ENCODE assay signal across 12 cellular contexts in genomic region chr4:152956650-152957436, GRCh38. TPM values are rescaled to one million over a fixed set of nuclear protein-coding genes. Genes with fewer than 3 reads are reported as not detected.
A peak's percentile ranks its signal among the peaks of the same experiment; 100 is the strongest.
DNase-seq lines count a peak whose midpoint lies in the region; ATAC-seq and TF ChIP-seq lines count a peak whose summit lies in the region.
"Had no signal": no experiment of that assay in that cellular context is flagged by ENCODE, and none has a peak within 500 bp of the region (broad histone marks: within the 10 kb centered on the region; RNA-seq: fewer than 3 reads in every experiment).

No MANE protein-coding gene starts in this region.

- H3K36me3 Mint-ChIP-seq in Caco-2 (ENCODE audit: insufficient read depth, unreplicated experiment), result no peaks in the 10 kb centered on the region
- peaks cover 3% of the 10 kb centered on the region for H3K36me3 Mint-ChIP-seq in neural progenitor cell
- no peaks in the 10 kb centered on the region for H3K36me3 Mint-ChIP-seq in activated CD4-positive, alpha-beta memory T cell treated with anti-CD3 and anti-CD28 coated beads for 36 hours
- H3K36me3 Mint-ChIP-seq: activated naive CD8-positive, alpha-beta T cell treated with anti-CD3 and anti-CD28 coated beads, Interleukin-2, amount 10 ng/mL, durations not matched to agents 7 days and 5 days had no signal

- peaks cover 16% of the 10 kb centered on the region for H3K4me1 ChIP-seq in Caco-2
- H3K4me1 ChIP-seq in gastroesophageal sphincter, result peaks cover 0 to 23% (median 8%) of the 10 kb centered on the region in 3 donors
- peaks cover 2% of the 10 kb centered on the region for H3K4me1 ChIP-seq in neural progenitor cell

- H3K36me3 ChIP-seq in Caco-2 (ENCODE audit: control insufficient read depth, insufficient read depth, low read length), result no peaks in the 10 kb centered on the region
- peaks cover 0 to 6% of the 10 kb centered on the region in 2 donors for H3K36me3 ChIP-seq in gastroesophageal sphincter
- no peaks in the 10 kb centered on the region for H3K36me3 ChIP-seq in neural progenitor cell

- no peak for TF ChIP-seq EP300 in gastroesophageal sphincter (IDR thresholded peaks at IDR 0.05)

- intact Hi-C loops in Caco-2 (cut with micrococcal nuclease; ENCODE audit: unreplicated experiment), result no loop called here
- intact Hi-C loops in activated CD4-positive, alpha-beta memory T cell treated with anti-CD3 and anti-CD28 coated beads for 36 hours (cut with micrococcal nuclease), result no loop called here

- no peaks in the 10 kb centered on the region for H3K79me2 ChIP-seq in neural progenitor cell (ENCODE audit: low read depth)

- CTCF ChIA-PET in Caco-2 (lab: Charles Lee), result interaction anchor here (1.3 kb wide), 1 partner anchor 171 kb away, joined by 3 read pairs; no protein-coding TSS in a partner anchor
- CTCF ChIA-PET in activated CD4-positive, alpha-beta memory T cell treated with anti-CD3 and anti-CD28 coated beads for 36 hours (lab: Charles Lee), result no interaction called here

- no peak overlapping the region for H3K4me3 ChIP-seq in Caco-2 (ENCODE audit: low read depth, low read length)
- no peak overlapping the region for H3K4me3 ChIP-seq in gastroesophageal sphincter
- H3K4me3 ChIP-seq in neural progenitor cell, result no peak overlapping the region

- H3K27me3 ChIP-seq in Caco-2 (replicated peaks; ENCODE audit: control insufficient read depth, insufficient read depth, low read length) (no peaks in the 10 kb centered on the region), gastroesophageal sphincter (no peaks in the 10 kb centered on the region), neural progenitor cell (no peaks in the 10 kb centered on the region)

- H3K27me3 Mint-ChIP-seq in Caco-2 (ENCODE audit: insufficient read depth, unreplicated experiment), result no peaks in the 10 kb centered on the region
- H3K27me3 Mint-ChIP-seq in neural progenitor cell (ENCODE audit: insufficient read depth, low read depth), result no peaks in the 10 kb centered on the region
- H3K27me3 Mint-ChIP-seq in activated CD4-positive, alpha-beta memory T cell treated with anti-CD3 and anti-CD28 coated beads for 36 hours, result no peaks in the 10 kb centered on the region

- H3K27ac ChIP-seq in gastroesophageal sphincter (peak overlapping the region in 3 of 4 donors; percentile 45 to 53 (median 51)), neural progenitor cell (no peak overlapping the region)

- no peak overlapping the region for H3K4me2 ChIP-seq in neural progenitor cell

- H3K27ac Mint-ChIP-seq in Caco-2 (ENCODE audit: unreplicated experiment) (no peak overlapping the region), neural progenitor cell (no peak overlapping the region)
- H3K27ac Mint-ChIP-seq in activated CD4-positive, alpha-beta memory T cell treated with anti-CD3 and anti-CD28 coated beads for 36 hours, result no peak overlapping the region
- H3K27ac Mint-ChIP-seq: activated naive CD8-positive, alpha-beta T cell treated with anti-CD3 and anti-CD28 coated beads, Interleukin-2, amount 10 ng/mL, durations not matched to agents 7 days and 5 days had no signal

- H3K9me3 Mint-ChIP-seq in Caco-2 (ENCODE audit: unreplicated experiment) (no peaks in the 10 kb centered on the region), neural progenitor cell (no peaks in the 10 kb centered on the region)
- H3K9me3 Mint-ChIP-seq in activated CD4-positive, alpha-beta memory T cell treated with anti-CD3 and anti-CD28 coated beads for 36 hours, result no peaks in the 10 kb centered on the region
- H3K9me3 Mint-ChIP-seq: activated naive CD8-positive, alpha-beta T cell treated with anti-CD3 and anti-CD28 coated beads, Interleukin-2, amount 10 ng/mL, durations not matched to agents 7 days and 5 days had no signal

- POLR2A ChIA-PET in Caco-2 (lab: Charles Lee), result no interaction called here
- POLR2A ChIA-PET in activated CD4-positive, alpha-beta memory T cell treated with anti-CD3 and anti-CD28 coated beads for 36 hours (lab: Charles Lee), result no interaction called here

- H2AFZ ChIP-seq in neural progenitor cell (replicated peaks), result no peak overlapping the region

- BruUV-seq in Caco-2 (replicated peaks; lab: Mats Ljungman, UMichigan), result no TSS peak

- TF ChIP-seq CTCF in Caco-2 (IDR thresholded peaks at IDR 0.05; ENCODE audit: insufficient read depth in 1 of 2, low read depth in 1 of 2, low read length in 1 of 2, severe bottlenecking in 1 of 2, unreplicated experiment in 1 of 2) (no peak), gastroesophageal sphincter (IDR thresholded peaks at IDR 0.05) (no peak), neural progenitor cell (IDR thresholded peaks at IDR 0.05) (no peak)

- peaks cover 23% of the 10 kb centered on the region for H3K4me1 Mint-ChIP-seq in Caco-2 (ENCODE audit: low read depth, unreplicated experiment)
- peaks cover 53% of the 10 kb centered on the region for H3K4me1 Mint-ChIP-seq in neural progenitor cell
- no peaks in the 10 kb centered on the region for H3K4me1 Mint-ChIP-seq in activated CD4-positive, alpha-beta memory T cell treated with anti-CD3 and anti-CD28 coated beads for 36 hours (ENCODE audit: low read depth)
- H3K4me1 Mint-ChIP-seq: activated naive CD8-positive, alpha-beta T cell treated with anti-CD3 and anti-CD28 coated beads, Interleukin-2, amount 10 ng/mL, durations not matched to agents 7 days and 5 days had no signal

- no peaks in the 10 kb centered on the region for H4K20me1 ChIP-seq in neural progenitor cell (ENCODE audit: low read depth)

- H3K4me3 Mint-ChIP-seq in Caco-2 (ENCODE audit: unreplicated experiment) (peak overlapping the region; percentile 52), neural progenitor cell (peak overlapping the region; percentile 50)
- H3K4me3 Mint-ChIP-seq in activated CD4-positive, alpha-beta memory T cell treated with anti-CD3 and anti-CD28 coated beads for 36 hours, result no peak overlapping the region
- H3K4me3 Mint-ChIP-seq: activated naive CD8-positive, alpha-beta T cell treated with anti-CD3 and anti-CD28 coated beads, Interleukin-2, amount 10 ng/mL, durations not matched to agents 7 days and 5 days had no signal

- 29 to 42% methylated on average over 2 to 5 of the region's 12 CpGs for WGBS in gastroesophageal sphincter (ENCODE audit: low coverage in 1 of 2), 2 donors

- TF ChIP-seq POLR2A in gastroesophageal sphincter (IDR thresholded peaks at IDR 0.05), result no peak

- peak; percentile 60 for ATAC-seq in gastroesophageal sphincter
- ATAC-seq in HG03457 (IDR thresholded peaks at IDR 0.05; ENCODE audit: unreplicated experiment), result no peak

- peak in 1 of 2 experiments; percentile 7 for DNase-seq in Caco-2
- peak; percentile 24 for DNase-seq in RPMI7951 (ENCODE audit: low read depth)
- no peak for DNase-seq in neural progenitor cell (ENCODE audit: low spot score)
- no peak for DNase-seq in activated CD4-positive, CD25-positive, alpha-beta regulatory T cell treated with anti-CD3 and anti-CD28 coated beads, Interleukin-2, amount 50 U/mL, for 72 hours
- DNase-seq in DMS79 (lab: John Stamatoyannopoulos, UW), result no peak
- DNase-seq in activated CD4-positive, alpha-beta memory T cell treated with anti-CD3 and anti-CD28 coated beads for 36 hours, result no peak
- DNase-seq: activated CD4-positive, alpha-beta T cell treated with anti-CD3 and anti-CD28 coated beads, Interleukin-2, amount 50 U/mL, for 4 hours; activated naive CD8-positive, alpha-beta T cell treated with anti-CD3 and anti-CD28 coated beads, Interleukin-2, amount 10 ng/mL, durations not matched to agents 7 days and 5 days; stimulated activated naive CD4-positive, alpha-beta T cell treated with Interleukin-2 at 50 U/mL for 16 hours; SW 1271 had no signal

- H3F3A ChIP-seq in neural progenitor cell (ENCODE audit: low read depth), result no peaks in the 10 kb centered on the region

- H3K9me3 ChIP-seq in Caco-2 (no peaks in the 10 kb centered on the region), gastroesophageal sphincter (no peaks in the 10 kb centered on the region), neural progenitor cell (ENCODE audit: low read depth) (no peaks in the 10 kb centered on the region)

- H3K9ac ChIP-seq in neural progenitor cell, result no peak overlapping the region

RNA-seq across cellular contexts. Expression of gene FHDC1, which starts 20.7 kb away (rescaled TPM):
- total RNA-seq in Caco-2 (2022) (1.4 and 1.5 TPM in 2 replicates), gastroesophageal sphincter (1 to 10 TPM in 3 of 4 donors, under 1 TPM in 1; 0.62 to 1.8 (median 1.3) TPM), neural progenitor cell (ENCODE audit: low replicate concordance) (3.0 and 4.8 TPM in 2 replicates)
- total RNA-seq in RPMI7951 (2014; rRNA removed; shearing (Covaris generic)), result 0.36 and 0.49 TPM in 2 replicates
- total RNA-seq in activated CD4-positive, alpha-beta memory T cell treated with anti-CD3 and anti-CD28 coated beads for 36 hours, result under 1 TPM; 0.07 TPM
